Comparison of ENCODE assay signal across 7 cellular contexts in the genomic region with DNA sequence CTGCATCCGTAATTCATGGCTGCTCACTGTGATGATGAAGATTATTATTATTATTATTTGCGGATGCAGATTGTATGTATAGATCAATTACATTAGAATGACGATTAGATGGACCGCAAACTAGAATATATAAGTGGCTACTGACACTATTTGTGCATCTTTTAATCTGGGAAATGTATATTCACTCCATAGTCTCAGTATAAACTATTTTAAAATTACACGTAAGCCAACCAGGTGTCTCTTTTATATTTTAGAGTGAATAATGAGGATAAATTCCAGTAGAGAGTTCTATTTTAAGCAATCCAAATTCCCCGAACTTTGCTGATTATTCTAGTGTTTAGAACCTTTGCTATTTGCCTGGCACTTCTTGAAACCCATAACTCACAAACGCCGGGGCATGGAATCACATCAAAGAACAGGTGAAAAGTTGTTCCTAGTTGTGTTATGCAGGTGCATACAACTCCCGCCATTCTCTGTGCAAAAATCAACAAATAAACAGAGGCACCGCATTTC. TPM values are rescaled to one million over a fixed set of nuclear protein-coding genes. Genes with fewer than 3 reads are reported as not detected.
DNase-seq lines count a peak whose midpoint lies in the region; ATAC-seq and TF ChIP-seq lines count a peak whose summit lies in the region.

No MANE protein-coding gene starts in this region.

- H3K36me3 ChIP-seq in HAP-1 (replicated peaks) (peaks cover 10% of the 10 kb centered on the region), skeletal muscle tissue (ENCODE audit: control insufficient read depth in 3 of 3, insufficient read depth in 3 of 3, low read length in 3 of 3) (peaks cover 0 to 9% (median 8%) of the 10 kb centered on the region in 3 donors)

- H3K9me3 ChIP-seq in HAP-1: no peaks in the 10 kb centered on the region
- H3K9me3 ChIP-seq in skeletal muscle tissue (ENCODE audit: control insufficient read depth in 3 of 3, low read length in 3 of 3): no peaks in the 10 kb centered on the region

- TF ChIP-seq CTCF in fibroblast of the aortic adventitia (IDR thresholded peaks at IDR 0.05; ENCODE audit: insufficient read depth, low read length): no peak

- H3K4me3 ChIP-seq in HAP-1 (peak overlapping the region; percentile 73), fibroblast of the aortic adventitia (ENCODE audit: low read depth, low read length) (peak overlapping the region; percentile 68), skeletal muscle tissue (ENCODE audit: low read length in 3 of 3) (peak overlapping the region; percentile 80 to 99 (median 83))

- DNase-seq in HAP-1 (ENCODE audit: low spot score in 2 of 2) (no peak), fibroblast of the aortic adventitia (ENCODE audit: low read depth) (no peak), retina (no peak), NCI-H146 treated with DMSO at 0.1 percent for 48 hours (lab: John Stamatoyannopoulos, UW; ENCODE audit: unreplicated experiment) (no peak)
- DNase-seq in activated CD4-positive, CD25-positive, alpha-beta regulatory T cell (lab: John Stamatoyannopoulos, UW): no peak

- no peak overlapping the region for H3K27ac ChIP-seq in skeletal muscle tissue (ENCODE audit: low read depth, low read length)

- H3K4me1 ChIP-seq in HAP-1: peaks cover 8% of the 10 kb centered on the region
- H3K4me1 ChIP-seq in skeletal muscle tissue (ENCODE audit: control insufficient read depth in 3 of 3, insufficient read depth in 3 of 3, low read length in 3 of 3): peaks cover 6 to 15% (median 11%) of the 10 kb centered on the region in 3 donors

- H3K9ac ChIP-seq in skeletal muscle tissue (ENCODE audit: low read depth in 1 of 3, low read length in 3 of 3): peak overlapping the region; percentile 60 to 84 (median 77)

- no peak for ATAC-seq in SK-N-SH treated with all-trans-retinoic acid at 6 μM for 48 hours

- in situ Hi-C loops in HAP-1 (cut with MboI; ENCODE audit: low sequenced_read_pairs): no loop called here

- H3K27me3 ChIP-seq in HAP-1 (ENCODE audit: low read depth): no peaks in the 10 kb centered on the region
- no peaks in the 10 kb centered on the region for H3K27me3 ChIP-seq in skeletal muscle tissue (ENCODE audit: control insufficient read depth in 3 of 3, insufficient read depth in 3 of 3, low read length in 3 of 3)

TF ChIP-seq in SK-N-SH treated with all-trans-retinoic acid at 6 μM for 48 hours, 23 proteins besides CTCF, POLR2A, EP300 and RAD21:
- no peak for TF ChIP-seq PPARA (CRISPR knock-in tag; IDR thresholded peaks at IDR 0.05; ENCODE audit: borderline replicate concordance)
- 0 out of 2 replicates have a peak, but pooled peaks have one; percentile 56 for TF ChIP-seq SNAI2 (CRISPR knock-in tag; IDR thresholded peaks at IDR 0.05)
- TF ChIP-seq ZNF8 (CRISPR knock-in tag; IDR thresholded peaks at IDR 0.05): 0 out of 2 replicates have a peak, but pooled peaks have one; percentile 7
- TF ChIP-seq ZNF565 (CRISPR knock-in tag; conservative IDR thresholded peaks at IDR 0.05; ENCODE audit: low read depth): 0 out of 2 replicates have a peak, but pooled peaks have one; percentile 40

RNA-seq across cellular contexts. Expression of a gene that starts 0.5 kb away (rescaled TPM):
- 6.7 and 26.3 TPM in 2 replicates for total RNA-seq in fibroblast of the aortic adventitia (ENCODE audit: low replicate concordance)
- 11.5 TPM for total RNA-seq in skeletal muscle tissue

RNA-seq across cellular contexts. Expression of a gene that starts 38.4 kb away (rescaled TPM):
- total RNA-seq in fibroblast of the aortic adventitia (ENCODE audit: low replicate concordance): 30.0 and 119 TPM in 2 replicates
- 14.6 TPM for total RNA-seq in skeletal muscle tissue
